ENCODE assay signal across 21 cellular contexts in genomic region chr1:203763505-203763904, GRCh38. TPM values are rescaled to one million over a fixed set of nuclear protein-coding genes. Genes with fewer than 3 reads are reported as not detected.
A peak's percentile ranks its signal among the peaks of the same experiment; 100 is the strongest.
DNase-seq lines count a peak whose midpoint lies in the region; ATAC-seq and TF ChIP-seq lines count a peak whose summit lies in the region.
"Had no signal": no experiment of that assay in that cellular context is flagged by ENCODE, and none has a peak within 500 bp of the region (broad histone marks: within the 10 kb centered on the region; RNA-seq: fewer than 3 reads in every experiment).

No MANE protein-coding gene starts in this region.

- no peaks in the 10 kb centered on the region for H3K9me3 Mint-ChIP-seq in activated CD4-positive, alpha-beta T cell treated with anti-CD3 and anti-CD28 coated beads, Interleukin-2, amount 10 ng/mL, durations not matched to agents 24 days and 14 days
- no peaks in the 10 kb centered on the region for H3K9me3 Mint-ChIP-seq in activated naive CD8-positive, alpha-beta T cell (ENCODE audit: low read depth)
- no peaks in the 10 kb centered on the region for H3K9me3 Mint-ChIP-seq in stimulated activated memory B cell treated with anti-CD40 and anti-IgM and Interleukin-4, amounts not matched to agents 10 μg/mL and 1 μg/mL and 100 μg/mL, for 72 hours
- H3K9me3 Mint-ChIP-seq in endodermal cell, result no peaks in the 10 kb centered on the region
- H3K9me3 Mint-ChIP-seq: type B pancreatic cell had no signal

- H3K27ac ChIP-seq in OCI-LY1 (ENCODE audit: low read depth, low read length, poor library complexity, severe bottlenecking) (peak overlapping the region; percentile 97), endodermal cell (ENCODE audit: low read depth, low read length) (no peak overlapping the region), heart left ventricle (peak overlapping the region in 1 of 12 donors; percentile 80)
- H3K27ac ChIP-seq: gastrocnemius medialis, GM23248, left ventricle myocardium inferior, pancreas, WERI-Rb-1 had no signal

- TF ChIP-seq POLR2A in heart left ventricle (IDR thresholded peaks at IDR 0.05), result no peak

- no peak overlapping the region for H3K4me2 ChIP-seq in OCI-LY1 (ENCODE audit: low read length)
- H3K4me2 ChIP-seq: SK-N-SH had no signal

- no peak overlapping the region for H3K9ac ChIP-seq in OCI-LY1 (ENCODE audit: low read length)
- no peak overlapping the region for H3K9ac ChIP-seq in endodermal cell (ENCODE audit: extremely low read depth, low read length, poor library complexity, severe bottlenecking)
- H3K9ac ChIP-seq: GM23248, SK-N-SH had no signal

- no peaks in the 10 kb centered on the region for H3K9me2 ChIP-seq in OCI-LY1 (ENCODE audit: low read depth, low read length)
- H3K9me2 ChIP-seq: SK-N-SH had no signal

- peaks cover 6% of the 10 kb centered on the region for H3K36me3 ChIP-seq in OCI-LY1 (ENCODE audit: insufficient read depth, low read length)
- no peaks in the 10 kb centered on the region for H3K36me3 ChIP-seq in endodermal cell (ENCODE audit: control insufficient read depth, insufficient read depth, low read length)
- H3K36me3 ChIP-seq in heart left ventricle, result no peaks in the 10 kb centered on the region
- H3K36me3 ChIP-seq: colonic mucosa, gastrocnemius medialis, left ventricle myocardium inferior, pancreas, WERI-Rb-1 had no signal

- DNase-seq in activated CD4-positive, alpha-beta T cell treated with anti-CD3 and anti-CD28 coated beads, Interleukin-2, amount 10 ng/mL, durations not matched to agents 24 days and 14 days, result no peak
- no peak for DNase-seq in activated CD4-positive, alpha-beta T cell treated with anti-CD3 and anti-CD28 coated beads for 4 hours
- DNase-seq in endodermal cell (no peak), heart left ventricle (no peak)
- DNase-seq: colonic mucosa; EL; gastrocnemius medialis; GM23248; left ventricle myocardium inferior; NCI-H1092; NCI-H2107; NCI-H69; pancreas; SK-N-SH; stimulated activated CD4-positive, alpha-beta T cell treated with anti-CD3 and anti-CD28 coated beads, Interleukin-4, amount 100 ng/mL, for 4 hours; WERI-Rb-1 had no signal

- intact Hi-C loops in activated CD4-positive, alpha-beta T cell treated with anti-CD3 and anti-CD28 coated beads, Interleukin-2, amount 10 ng/mL, durations not matched to agents 24 days and 14 days (cut with micrococcal nuclease), result loop anchor here (10.0 kb wide), 1 partner anchor 489 kb away; no protein-coding TSS in a partner anchor
- intact Hi-C loops in heart left ventricle (cut with DNase I), result no loop called here

- ATAC-seq in stimulated activated memory B cell treated with anti-CD40 and anti-IgM and Interleukin-4, amounts not matched to agents 10 μg/mL and 1 μg/mL and 100 μg/mL, for 72 hours, result no peak
- no peak for ATAC-seq in GM19328 (IDR thresholded peaks at IDR 0.05; ENCODE audit: unreplicated experiment)
- no peak for ATAC-seq in heart left ventricle
- ATAC-seq: gastrocnemius medialis, pancreas had no signal

- H3K27me3 Mint-ChIP-seq in activated CD4-positive, alpha-beta T cell treated with anti-CD3 and anti-CD28 coated beads, Interleukin-2, amount 10 ng/mL, durations not matched to agents 24 days and 14 days, result no peaks in the 10 kb centered on the region
- H3K27me3 Mint-ChIP-seq in activated naive CD8-positive, alpha-beta T cell, result no peaks in the 10 kb centered on the region
- H3K27me3 Mint-ChIP-seq in stimulated activated memory B cell treated with anti-CD40 and anti-IgM and Interleukin-4, amounts not matched to agents 10 μg/mL and 1 μg/mL and 100 μg/mL, for 72 hours, result no peaks in the 10 kb centered on the region
- no peaks in the 10 kb centered on the region for H3K27me3 Mint-ChIP-seq in endodermal cell (ENCODE audit: insufficient read depth)

- H3K4me1 Mint-ChIP-seq in activated CD4-positive, alpha-beta T cell treated with anti-CD3 and anti-CD28 coated beads, Interleukin-2, amount 10 ng/mL, durations not matched to agents 24 days and 14 days, result peaks cover 33% of the 10 kb centered on the region
- peaks cover 41% of the 10 kb centered on the region for H3K4me1 Mint-ChIP-seq in activated naive CD8-positive, alpha-beta T cell (ENCODE audit: low read depth)
- H3K4me1 Mint-ChIP-seq in stimulated activated memory B cell treated with anti-CD40 and anti-IgM and Interleukin-4, amounts not matched to agents 10 μg/mL and 1 μg/mL and 100 μg/mL, for 72 hours, result peaks cover 43% of the 10 kb centered on the region
- H3K4me1 Mint-ChIP-seq in endodermal cell, result peaks cover 12% of the 10 kb centered on the region

- WGBS in endodermal cell (ENCODE audit: insufficient coverage in 1 of 2, insufficient read length in 1 of 2), 2 experiments, result 100% methylated on average over 1 of the region's 1 CpG; no CpG with 5 or more reads in 1 of the 2 experiments
- WGBS in heart left ventricle, 4 donors, result 93 to 98% (median 95%) methylated on average over 1 of the region's 1 CpG

- peaks cover 15% of the 10 kb centered on the region for H3K79me2 ChIP-seq in OCI-LY1 (ENCODE audit: insufficient read depth, low read length)

- H3K9me3 ChIP-seq in OCI-LY1 (ENCODE audit: low read length) (no peaks in the 10 kb centered on the region), endodermal cell (ENCODE audit: control insufficient read depth, low read length) (no peaks in the 10 kb centered on the region), heart left ventricle (no peaks in the 10 kb centered on the region)
- H3K9me3 ChIP-seq: colonic mucosa, gastrocnemius medialis, left ventricle myocardium inferior, pancreas, SK-N-SH had no signal

- no peaks in the 10 kb centered on the region for H4K20me1 ChIP-seq in OCI-LY1 (ENCODE audit: insufficient read depth, low read length)

- no peaks in the 10 kb centered on the region for H3F3A ChIP-seq in OCI-LY1 (ENCODE audit: insufficient read depth, low read length)

- H3K36me3 Mint-ChIP-seq in activated CD4-positive, alpha-beta T cell treated with anti-CD3 and anti-CD28 coated beads, Interleukin-2, amount 10 ng/mL, durations not matched to agents 24 days and 14 days (ENCODE audit: low read depth), result peaks cover 14% of the 10 kb centered on the region
- H3K36me3 Mint-ChIP-seq in activated naive CD8-positive, alpha-beta T cell, result peaks cover 6% of the 10 kb centered on the region
- H3K36me3 Mint-ChIP-seq in stimulated activated memory B cell treated with anti-CD40 and anti-IgM and Interleukin-4, amounts not matched to agents 10 μg/mL and 1 μg/mL and 100 μg/mL, for 72 hours, result peaks cover 7% of the 10 kb centered on the region
- no peaks in the 10 kb centered on the region for H3K36me3 Mint-ChIP-seq in endodermal cell (ENCODE audit: low read depth)
- H3K36me3 Mint-ChIP-seq: type B pancreatic cell had no signal

- no peak overlapping the region for H2AFZ ChIP-seq in OCI-LY1 (ENCODE audit: low read length)
- H2AFZ ChIP-seq: GM23248 had no signal

- peak overlapping the region; percentile 54 for H3K4me3 Mint-ChIP-seq in activated CD4-positive, alpha-beta T cell treated with anti-CD3 and anti-CD28 coated beads, Interleukin-2, amount 10 ng/mL, durations not matched to agents 24 days and 14 days
- H3K4me3 Mint-ChIP-seq in activated naive CD8-positive, alpha-beta T cell, result peak overlapping the region; percentile 74
- no peak overlapping the region for H3K4me3 Mint-ChIP-seq in stimulated activated memory B cell treated with anti-CD40 and anti-IgM and Interleukin-4, amounts not matched to agents 10 μg/mL and 1 μg/mL and 100 μg/mL, for 72 hours
- no peak overlapping the region for H3K4me3 Mint-ChIP-seq in endodermal cell
- H3K4me3 Mint-ChIP-seq: type B pancreatic cell had no signal

- H3K4me1 ChIP-seq in OCI-LY1 (ENCODE audit: insufficient read depth, low read length, severe bottlenecking) (peaks cover 69% of the 10 kb centered on the region), endodermal cell (ENCODE audit: control insufficient read depth, insufficient read depth, low read length) (peaks cover 2% of the 10 kb centered on the region), heart left ventricle (peaks cover 0 to 9% (median 0%) of the 10 kb centered on the region in 12 donors)
- H3K4me1 ChIP-seq: colonic mucosa, left ventricle myocardium inferior, pancreas had no signal

- peak overlapping the region; percentile 99 for H3K27ac Mint-ChIP-seq in activated CD4-positive, alpha-beta T cell treated with anti-CD3 and anti-CD28 coated beads, Interleukin-2, amount 10 ng/mL, durations not matched to agents 24 days and 14 days
- H3K27ac Mint-ChIP-seq in activated naive CD8-positive, alpha-beta T cell, result peak overlapping the region; percentile 98
- peak overlapping the region; percentile 95 for H3K27ac Mint-ChIP-seq in stimulated activated memory B cell treated with anti-CD40 and anti-IgM and Interleukin-4, amounts not matched to agents 10 μg/mL and 1 μg/mL and 100 μg/mL, for 72 hours
- no peak overlapping the region for H3K27ac Mint-ChIP-seq in endodermal cell
- H3K27ac Mint-ChIP-seq: type B pancreatic cell had no signal

- no peak for TF ChIP-seq CTCF in OCI-LY1 (IDR thresholded peaks at IDR 0.05; ENCODE audit: low read length)
- TF ChIP-seq CTCF in endodermal cell (conservative IDR thresholded peaks at IDR 0.05), result no peak
- no peak for TF ChIP-seq CTCF in heart left ventricle (IDR thresholded peaks at IDR 0.05)

- H3K27me3 ChIP-seq in OCI-LY1 (ENCODE audit: insufficient read depth, low read length) (no peaks in the 10 kb centered on the region), endodermal cell (ENCODE audit: control insufficient read depth, insufficient read depth, low read length, poor library complexity, severe bottlenecking) (no peaks in the 10 kb centered on the region), heart left ventricle (no peaks in the 10 kb centered on the region)
- H3K27me3 ChIP-seq: colonic mucosa, gastrocnemius medialis, pancreas had no signal

- no peak overlapping the region for H3K4me3 ChIP-seq in OCI-LY1 (ENCODE audit: low read depth, low read length, poor library complexity, severe bottlenecking)
- H3K4me3 ChIP-seq in endodermal cell (ENCODE audit: low read length), result no peak overlapping the region
- no peak overlapping the region for H3K4me3 ChIP-seq in heart left ventricle
- H3K4me3 ChIP-seq: colonic mucosa, gastrocnemius medialis, GM23248, left ventricle myocardium inferior, pancreas had no signal

RNA-seq across cellular contexts. Expression of gene LAX1, which starts 1.5 kb away (rescaled TPM):
- total RNA-seq in activated CD4-positive, alpha-beta T cell treated with anti-CD3 and anti-CD28 coated beads, Interleukin-2, amount 10 ng/mL, durations not matched to agents 24 days and 14 days, result 13.4 and 15.1 TPM in 2 replicates
- under 1 TPM in 1 of 2 donors, not detected in 1; 0.15 TPM for total RNA-seq in endodermal cell
- polyA plus RNA-seq in endodermal cell (2013, experiment 1 of 2), result not detected
- polyA plus RNA-seq in endodermal cell (2013, experiment 2 of 2), result not detected
- 1 to 10 TPM in 1 of 9 donors, under 1 TPM in 5, not detected in 3; 0.12 to 1.7 (median 0.27) TPM for total RNA-seq in heart left ventricle
- polyA plus RNA-seq in heart left ventricle, result under 1 TPM; 0.04 to 0.07 TPM
- total RNA-seq: left ventricle myocardium inferior had no signal
- polyA plus RNA-seq: GM23248 had no signal

RNA-seq across cellular contexts. Expression of gene ZBED6, which starts 31.9 kb away (rescaled TPM):
- 19.1 and 21.1 TPM in 2 replicates for total RNA-seq in activated CD4-positive, alpha-beta T cell treated with anti-CD3 and anti-CD28 coated beads, Interleukin-2, amount 10 ng/mL, durations not matched to agents 24 days and 14 days
- total RNA-seq in endodermal cell, result 10 to 100 TPM; 27.8 to 50.4 TPM
- polyA plus RNA-seq in endodermal cell (2013, experiment 1 of 2), result 8.7 TPM
- 9.0 TPM for polyA plus RNA-seq in endodermal cell (2013, experiment 2 of 2)
- total RNA-seq in heart left ventricle, result 10 to 100 TPM in 8 of 9 donors, 1 to 10 TPM in 1; 7.1 to 19.6 (median 11.9) TPM
- polyA plus RNA-seq in heart left ventricle, result 1 to 10 TPM; 1.3 to 2.8 TPM

RNA-seq across cellular contexts. Expression of gene ZC3H11A, which starts 31.9 kb away (rescaled TPM):
- 82.1 and 83.9 TPM in 2 replicates for total RNA-seq in activated CD4-positive, alpha-beta T cell treated with anti-CD3 and anti-CD28 coated beads, Interleukin-2, amount 10 ng/mL, durations not matched to agents 24 days and 14 days
- total RNA-seq in endodermal cell (100 to 1,000 TPM in 1 of 2 donors, 10 to 100 TPM in 1; 83.9 to 119 TPM), heart left ventricle (10 to 100 TPM; 37.4 to 54.2 (median 43.5) TPM)
- 76.8 TPM for polyA plus RNA-seq in endodermal cell (2013, experiment 1 of 2)
- polyA plus RNA-seq in endodermal cell (2013, experiment 2 of 2), result 75.4 TPM
- polyA plus RNA-seq in heart left ventricle, result 10 to 100 TPM; 25.6 to 31.7 TPM

Comparison
In these comparisons a context has a peak if more than half of its experiments do, and no peak if none do; other contexts are left out.
1. H3K4me3 Mint-ChIP-seq: peak in activated CD4-positive, alpha-beta T cell treated with anti-CD3 and anti-CD28 coated beads, Interleukin-2, amount 10 ng/mL, durations not matched to agents 24 days and 14 days (single experiment) and activated naive CD8-positive, alpha-beta T cell (single experiment); none in stimulated activated memory B cell treated with anti-CD40 and anti-IgM and Interleukin-4, amounts not matched to agents 10 μg/mL and 1 μg/mL and 100 μg/mL, for 72 hours (single experiment) and endodermal cell (single experiment).